Comparison of ENCODE assay signal across 9 cellular contexts in the genomic region with DNA sequence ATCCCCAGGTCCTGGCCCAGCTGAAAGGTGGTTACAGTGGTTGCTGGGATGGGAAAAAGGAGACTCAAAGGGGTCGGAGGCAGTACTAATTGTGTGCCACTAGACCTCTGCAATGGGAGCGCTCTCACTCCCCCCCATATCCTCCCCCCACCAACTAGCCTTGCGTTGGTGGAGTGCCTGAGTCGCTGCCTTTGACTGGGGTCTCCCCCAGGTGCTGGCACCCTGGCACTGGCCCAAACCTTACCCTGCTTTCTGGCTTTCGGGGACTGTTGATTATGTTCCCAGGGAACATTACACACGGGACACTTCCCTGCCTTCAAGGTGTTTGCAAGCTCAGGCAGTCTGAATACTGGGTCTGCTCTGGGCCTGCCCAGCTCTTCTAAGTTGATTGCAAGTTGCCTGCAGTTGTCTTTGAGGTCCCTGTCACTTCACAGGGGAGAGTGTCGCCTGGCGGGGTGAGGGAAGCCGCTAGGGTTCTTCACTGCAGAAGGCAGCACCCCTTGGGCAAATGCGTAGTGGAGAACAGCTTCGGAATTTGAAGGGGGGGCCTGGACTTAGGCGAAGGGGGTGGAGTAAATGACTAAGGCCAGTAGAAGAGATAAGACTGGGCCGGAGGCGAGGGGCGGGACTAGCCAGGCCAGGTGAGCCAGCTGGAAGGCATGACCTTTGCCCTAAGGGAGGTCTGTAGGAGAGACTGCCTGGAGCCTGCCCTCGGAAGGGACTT.
A peak's percentile ranks its signal among the peaks of the same experiment; 100 is the strongest.
DNase-seq lines count a peak whose midpoint lies in the region; ATAC-seq and TF ChIP-seq lines count a peak whose summit lies in the region.
"Had no signal": no experiment of that assay in that cellular context is flagged by ENCODE, and none has a peak within 500 bp of the region (broad histone marks: within the 10 kb centered on the region; RNA-seq: fewer than 3 reads in every experiment).

No MANE protein-coding gene starts in this region.

- H3K36me3 ChIP-seq in H7 (replicated peaks; ENCODE audit: control insufficient read depth, insufficient read depth, low read length) (no peaks in the 10 kb centered on the region), hepatocyte (replicated peaks; ENCODE audit: insufficient read depth, low read depth) (no peaks in the 10 kb centered on the region)
- H3K36me3 ChIP-seq: tibial artery had no signal

- H3K79me2 ChIP-seq in hepatocyte, result peaks cover 55% of the 10 kb centered on the region

- no peaks in the 10 kb centered on the region for H3K9me2 ChIP-seq in hepatocyte (replicated peaks; ENCODE audit: insufficient read depth)

- H3K9me3 Mint-ChIP-seq in osteocyte (ENCODE audit: unreplicated experiment), result no peaks in the 10 kb centered on the region

- DNase-seq in H7 (peak; percentile 89), T-helper 17 cell (no peak), hepatocyte (ENCODE audit: low spot score) (peak; percentile 89), osteocyte (ENCODE audit: extremely low spot score, unreplicated experiment) (no peak), middle frontal gyrus (ENCODE audit: extremely low spot score, low spot score) (no peak), cerebellar nuclear complex (lab: John Stamatoyannopoulos, UW) (no peak), COR-L47 (lab: John Stamatoyannopoulos, UW) (no peak), medulla oblongata (ENCODE audit: extremely low spot score) (no peak)
- DNase-seq: tibial artery had no signal

- peaks cover 6% of the 10 kb centered on the region for H4K20me1 ChIP-seq in hepatocyte (ENCODE audit: insufficient read depth, poor library complexity, severe bottlenecking)

- H3K27ac Mint-ChIP-seq in T-helper 17 cell (peak overlapping the region; percentile 93), osteocyte (ENCODE audit: unreplicated experiment) (no peak overlapping the region)

- H3K36me3 Mint-ChIP-seq in T-helper 17 cell (ENCODE audit: low read depth), result no peaks in the 10 kb centered on the region
- H3K36me3 Mint-ChIP-seq in osteocyte (ENCODE audit: unreplicated experiment), result no peaks in the 10 kb centered on the region

- no peak for TF ChIP-seq CTCF in hepatocyte (IDR thresholded peaks at IDR 0.05; ENCODE audit: poor library complexity)
- TF ChIP-seq CTCF in osteocyte (IDR thresholded peaks at IDR 0.05), result no peak

- H3K27ac ChIP-seq in hepatocyte, result peak overlapping the region; percentile 93
- H3K27ac ChIP-seq: tibial artery had no signal

- H3K9me3 ChIP-seq in T-helper 17 cell (ENCODE audit: control insufficient read depth, low read length, poor library complexity, severe bottlenecking) (no peaks in the 10 kb centered on the region), hepatocyte (ENCODE audit: low read depth) (no peaks in the 10 kb centered on the region)
- H3K9me3 ChIP-seq: tibial artery had no signal

- H3K4me3 Mint-ChIP-seq in T-helper 17 cell (peak overlapping the region; percentile 92), osteocyte (ENCODE audit: unreplicated experiment) (peak overlapping the region; percentile 38)

- H2AFZ ChIP-seq in hepatocyte, result no peak overlapping the region

- ATAC-seq in T-helper 17 cell, result no peak

- peak overlapping the region; percentile 68; the same call in 1 of the 2 replicates for H3K4me3 ChIP-seq in H7 (ENCODE audit: insufficient read depth, low read depth, low read length)
- H3K4me3 ChIP-seq in hepatocyte, result peak overlapping the region; percentile 83

- H3K27me3 ChIP-seq in H7 (ENCODE audit: control insufficient read depth, insufficient read depth, low read length) (peaks cover 13% of the 10 kb centered on the region), hepatocyte (no peaks in the 10 kb centered on the region)

- H3K4me2 ChIP-seq in hepatocyte, result peak overlapping the region; percentile 80

- H3K27me3 Mint-ChIP-seq in T-helper 17 cell (no peaks in the 10 kb centered on the region), osteocyte (ENCODE audit: unreplicated experiment) (peaks cover 65% of the 10 kb centered on the region)

- H3K4me1 ChIP-seq in hepatocyte (ENCODE audit: insufficient read depth), result peaks cover 24% of the 10 kb centered on the region

- 40% methylated on average over 14 of the region's 16 CpGs for WGBS in hepatocyte (ENCODE audit: low lambda C conversion rate, missing lambda C conversion rate)

- H3K4me1 Mint-ChIP-seq in T-helper 17 cell (peaks cover 56% of the 10 kb centered on the region), osteocyte (ENCODE audit: unreplicated experiment) (peaks cover 10% of the 10 kb centered on the region)

Comparison
In these comparisons a context has a peak if more than half of its experiments do, and no peak if none do; other contexts are left out.
1. DNase-seq: peak in H7 (single experiment) and hepatocyte (single experiment); none in T-helper 17 cell (0 of 3), osteocyte (single experiment), middle frontal gyrus (single experiment), cerebellar nuclear complex (0 of 2), COR-L47 (single experiment) and medulla oblongata (single experiment).